21 cellular contexts compared by ENCODE assay signal in genomic region chr16:24764916-24765315, GRCh38. TPM values are rescaled to one million over a fixed set of nuclear protein-coding genes. Genes with fewer than 3 reads are reported as not detected.
A peak's percentile ranks its signal among the peaks of the same experiment; 100 is the strongest.
DNase-seq lines count a peak whose midpoint lies in the region; ATAC-seq, FAIRE-seq and TF ChIP-seq lines count a peak whose summit lies in the region.
"Had no signal": no experiment of that assay in that cellular context is flagged by ENCODE, and none has a peak within 500 bp of the region (broad histone marks: within the 10 kb centered on the region; RNA-seq: fewer than 3 reads in every experiment).

No MANE protein-coding gene starts in this region.

- H3K9me1 ChIP-seq in IMR-90 (ENCODE audit: insufficient read depth, low read length): no peaks in the 10 kb centered on the region; the same call in 1 of the 2 replicates

- 0 out of 2 replicates have a peak overlapping the region, but pooled peaks have one; percentile 10 for H3K14ac ChIP-seq in IMR-90 (replicated peaks; ENCODE audit: low read depth, low read length)

- H3K18ac ChIP-seq in IMR-90 (ENCODE audit: low read depth, low read length): peak overlapping the region; percentile 57; the same call in 1 of the 2 replicates

- 93% methylated on average over 2 of the region's 2 CpGs for WGBS in HepG2 (ENCODE audit: low lambda C conversion rate)
- 82% methylated on average over 2 of the region's 2 CpGs for WGBS in right lobe of liver (ENCODE audit: insufficient coverage, low coverage, low lambda C conversion rate, missing lambda C conversion rate)
- no CpG with 5 or more reads among the region's 2 CpGs for WGBS in IMR-90 (ENCODE audit: extremely low coverage in 2 of 2, insufficient read length in 1 of 2), 2 experiments
- WGBS in gastroesophageal sphincter (ENCODE audit: low coverage in 1 of 2), 2 donors: 81 to 85% methylated on average over 2 of the region's 2 CpGs

- no peak overlapping the region for H2BK20ac ChIP-seq in IMR-90 (ENCODE audit: low read depth, low read length)

- POLR2A ChIA-PET in HepG2 (lab: Yijun Ruan, JAX): no interaction called here
- POLR2A ChIA-PET in IMR-90 (lab: Charles Lee; ENCODE audit: unreplicated experiment): no interaction called here
- POLR2A ChIA-PET in RWPE1 (lab: Yijun Ruan, JAX; ENCODE audit: low non-redundant PET): no interaction called here

- H4K8ac ChIP-seq in IMR-90 (ENCODE audit: low read depth in 2 of 2, low read length in 2 of 2): 0 out of 4 replicates have a peak overlapping the region, but pooled peaks of 1 of the 2 experiments have one; percentile 11

- H3K9me3 ChIP-seq in HepG2 (ENCODE audit: low read length) (no peaks in the 10 kb centered on the region), right lobe of liver (no peaks in the 10 kb centered on the region), IMR-90 (ENCODE audit: control insufficient read depth, insufficient read depth, low read length) (no peaks in the 10 kb centered on the region), gastroesophageal sphincter (no peaks in the 10 kb centered on the region)
- H3K9me3 ChIP-seq: BLaER1 treated with 17β-estradiol and CSF1 and Interleukin-3, amounts not matched to agents 10 nM and 100 nM; SJSA1 had no signal

- no peak overlapping the region for H2AK5ac ChIP-seq in IMR-90 (ENCODE audit: low read depth, low read length)

- TF ChIP-seq EP300 in HepG2 (IDR thresholded peaks at IDR 0.05; ENCODE audit: low read depth in 2 of 2, low read length in 2 of 2) (no peak), HepG2 (CRISPR knock-in tag; IDR thresholded peaks at IDR 0.05; ENCODE audit: borderline replicate concordance) (no peak), gastroesophageal sphincter (IDR thresholded peaks at IDR 0.05) (no peak)

- H2BK15ac ChIP-seq in IMR-90 (ENCODE audit: low read depth, low read length): no peak overlapping the region

- no peak for FAIRE-seq in HepG2 (lab: Jason Lieb, UNC)
- FAIRE-seq: GM12878, H1, RCC 7860 had no signal

- H3K27ac ChIP-seq in HepG2 (ENCODE audit: extremely low read length, insufficient read depth, low read length) (no peak overlapping the region), right lobe of liver (no peak overlapping the region), IMR-90 (ENCODE audit: insufficient read depth, low read length) (peak overlapping the region; percentile 53; the same call in 1 of the 2 replicates), gastroesophageal sphincter (peak overlapping the region in 3 of 4 donors; percentile 16 to 56 (median 21)), RWPE1 (no peak overlapping the region)
- H3K27ac ChIP-seq: BLaER1 treated with 17β-estradiol and CSF1 and Interleukin-3, amounts not matched to agents 10 nM and 100 nM; SJSA1 had no signal

- H3K9ac ChIP-seq in HepG2 (ENCODE audit: insufficient read depth, low read depth, low read length) (no peak overlapping the region), IMR-90 (ENCODE audit: low read depth, low read length) (no peak overlapping the region)
- H3K9ac ChIP-seq: BLaER1 treated with 17β-estradiol and CSF1 and Interleukin-3, amounts not matched to agents 10 nM and 100 nM had no signal

- no TSS peak for BruUV-seq in HepG2 (replicated peaks; lab: Mats Ljungman, UMichigan)
- BruUV-seq in IMR-90 (replicated peaks; lab: Mats Ljungman, UMichigan): no TSS peak

- H3K4me3 ChIP-seq in HepG2 (replicated peaks in 1 of 3; ENCODE audit: insufficient read depth in 1 of 3, low read depth in 2 of 3, low read length in 3 of 3) (no peak overlapping the region), right lobe of liver (no peak overlapping the region), IMR-90 (ENCODE audit: insufficient read depth, low read depth, low read length) (no peak overlapping the region), gastroesophageal sphincter (no peak overlapping the region)
- H3K4me3 ChIP-seq: BLaER1 treated with 17β-estradiol and CSF1 and Interleukin-3, amounts not matched to agents 10 nM and 100 nM; GM12878; SJSA1 had no signal

- H3K4me2 ChIP-seq in HepG2 (ENCODE audit: low read depth, low read length): no peak overlapping the region
- H3K4me2 ChIP-seq in IMR-90 (ENCODE audit: low read depth, low read length): no peak overlapping the region
- H3K4me2 ChIP-seq: BLaER1 treated with 17β-estradiol and CSF1 and Interleukin-3, amounts not matched to agents 10 nM and 100 nM had no signal

- H4K91ac ChIP-seq in IMR-90 (ENCODE audit: insufficient read depth, low read depth, low read length): no peak overlapping the region

- peaks cover 16% of the 10 kb centered on the region for H3K4me1 ChIP-seq in HepG2 (ENCODE audit: insufficient read depth, low read length)
- H3K4me1 ChIP-seq in right lobe of liver: peaks cover 0 to 3% (median 0%) of the 10 kb centered on the region in 4 donors
- peaks cover 2% of the 10 kb centered on the region; the same call in 1 of the 2 replicates for H3K4me1 ChIP-seq in IMR-90 (ENCODE audit: control insufficient read depth, insufficient read depth, low read length)
- H3K4me1 ChIP-seq in gastroesophageal sphincter: peaks cover 0 to 73% (median 9%) of the 10 kb centered on the region in 3 donors
- H3K4me1 ChIP-seq: BLaER1 treated with 17β-estradiol and CSF1 and Interleukin-3, amounts not matched to agents 10 nM and 100 nM; SJSA1 had no signal

- no peak overlapping the region for H3K4ac ChIP-seq in IMR-90 (ENCODE audit: low read depth, low read length)

- peaks cover 31 to 57% of the 10 kb centered on the region in 2 experiments for H3K79me1 ChIP-seq in IMR-90 (ENCODE audit: low read depth in 1 of 2, low read length in 2 of 2)

- H3K27me3 ChIP-seq in HepG2 (ENCODE audit: control insufficient read depth in 1 of 2, insufficient read depth in 2 of 2, low read length in 2 of 2): no peaks in the 10 kb centered on the region
- H3K27me3 ChIP-seq in right lobe of liver: no peaks in the 10 kb centered on the region
- no peaks in the 10 kb centered on the region for H3K27me3 ChIP-seq in IMR-90 (ENCODE audit: control insufficient read depth, insufficient read depth, low read length)
- H3K27me3 ChIP-seq in gastroesophageal sphincter: no peaks in the 10 kb centered on the region
- H3K27me3 ChIP-seq: BLaER1 treated with 17β-estradiol and CSF1 and Interleukin-3, amounts not matched to agents 10 nM and 100 nM; SJSA1 had no signal

- H4K5ac ChIP-seq in IMR-90 (ENCODE audit: low read depth, low read length): peak overlapping the region; percentile 52; the same call in 1 of the 2 replicates

- H2BK120ac ChIP-seq in IMR-90 (ENCODE audit: low read depth, low read length): no peak overlapping the region

- CTCF ChIA-PET in HepG2 (lab: Yijun Ruan, JAX; ENCODE audit: low intra/inter-chr PET ratio, low total read pairs) (no interaction called here), IMR-90 (lab: Yijun Ruan, JAX) (interaction anchor here (1.0 kb wide), 1 partner anchor 14 kb away, joined by 3 read pairs; no protein-coding TSS in a partner anchor), RWPE1 (lab: Yijun Ruan, JAX) (no interaction called here)

- no peak overlapping the region for H2BK5ac ChIP-seq in IMR-90 (ENCODE audit: low read depth, low read length, poor library complexity, severe bottlenecking)

- H2AFZ ChIP-seq in HepG2 (ENCODE audit: low read length): no peak overlapping the region
- H2AFZ ChIP-seq in IMR-90 (replicated peaks; ENCODE audit: low read length, poor library complexity): no peak overlapping the region

- H3K36me3 ChIP-seq in HepG2 (replicated peaks in 1 of 2; ENCODE audit: control insufficient read depth in 1 of 2, insufficient read depth in 2 of 2, low read length in 2 of 2): peaks cover 10 to 46% of the 10 kb centered on the region in 2 experiments
- peaks cover 0 to 8% (median 2%) of the 10 kb centered on the region in 4 donors for H3K36me3 ChIP-seq in right lobe of liver
- peaks cover 10% of the 10 kb centered on the region for H3K36me3 ChIP-seq in IMR-90 (ENCODE audit: control insufficient read depth, insufficient read depth, low read length)
- H3K36me3 ChIP-seq in gastroesophageal sphincter: peaks cover 0 to 14% of the 10 kb centered on the region in 2 donors

- DNase-seq in HepG2 (ENCODE audit: low spot score) (no peak), right lobe of liver (no peak), IMR-90 (no peak), posterior cingulate gyrus (no peak), RWPE1 (ENCODE audit: low spot score) (no peak), LoVo (ENCODE audit: low spot score) (no peak)
- DNase-seq: ACHN; CD8-positive, alpha-beta T cell; DND-41; MM.1S; NCI-H1048; NCI-H1417 treated with DMSO at 0.1 percent for 48 hours; NCI-H187; NCI-H446; NCI-H526 had no signal

- intact Hi-C loops in HepG2 (cut with micrococcal nuclease; ENCODE audit: unreplicated experiment) (no loop called here), right lobe of liver (cut with DNase I) (no loop called here), IMR-90 (cut with micrococcal nuclease) (no loop called here), posterior cingulate gyrus (cut with DNase I) (no loop called here)

- dilution Hi-C loops in IMR-90 (cut with HindIII; ENCODE audit: low sequenced_read_pairs, unreplicated experiment): no loop called here

- no peak for TF ChIP-seq CTCF in HepG2 (CRISPR knock-in tag; IDR thresholded peaks at IDR 0.05)
- no peak for TF ChIP-seq CTCF in right lobe of liver (IDR thresholded peaks at IDR 0.05)
- TF ChIP-seq CTCF in IMR-90 (conservative IDR thresholded peaks at IDR 0.05; ENCODE audit: low read depth, low read length): no peak
- TF ChIP-seq CTCF in gastroesophageal sphincter (IDR thresholded peaks at IDR 0.05): no peak
- TF ChIP-seq CTCF in RWPE1 (conservative IDR thresholded peaks at IDR 0.05; ENCODE audit: low read depth): no peak

- peaks cover 37% of the 10 kb centered on the region for H3K79me2 ChIP-seq in HepG2 (ENCODE audit: insufficient read depth, low read length)

- peak overlapping the region; percentile 6; the same call in 1 of the 2 replicates for H3K23ac ChIP-seq in IMR-90 (ENCODE audit: low read depth, low read length)

- in situ Hi-C loops in HepG2 (cut with HindIII; ENCODE audit: extremely low pct_ligation_motif_present, low pct_unique_long_range_greater_than_20kb) (no loop called here), IMR-90 (cut with MboI; ENCODE audit: low sequenced_read_pairs) (no loop called here)

- no peak overlapping the region for H3K56ac ChIP-seq in IMR-90 (ENCODE audit: extremely low read depth, insufficient read depth, low read length)

- H4K20me1 ChIP-seq in HepG2 (ENCODE audit: insufficient read depth, low read length) (peaks cover 21% of the 10 kb centered on the region; the same call in 1 of the 2 replicates), IMR-90 (ENCODE audit: insufficient read depth, low read length) (peaks cover 18% of the 10 kb centered on the region)

- TF ChIP-seq POLR2A in HepG2 (IDR thresholded peaks at IDR 0.05; ENCODE audit: insufficient read depth in 1 of 2, low read depth in 2 of 2, low read length in 2 of 2) (no peak), right lobe of liver (IDR thresholded peaks at IDR 0.05) (no peak), IMR-90 (IDR thresholded peaks at IDR 0.05; ENCODE audit: low read depth, low read length) (no peak), gastroesophageal sphincter (IDR thresholded peaks at IDR 0.05) (no peak)

- H2AK9ac ChIP-seq in IMR-90 (replicated peaks; ENCODE audit: low read depth, low read length, poor library complexity): no peak overlapping the region

- TF ChIP-seq RAD21 in HepG2 (CRISPR knock-in tag; IDR thresholded peaks at IDR 0.05): no peak
- TF ChIP-seq RAD21 in IMR-90 (IDR thresholded peaks at IDR 0.05; ENCODE audit: low read length): no peak

- ATAC-seq in HepG2 (no peak), right lobe of liver (no peak), IMR-90 (ENCODE audit: low read depth) (no peak), gastroesophageal sphincter (no peak)
- ATAC-seq: CD8-positive, alpha-beta T cell; GM12878 had no signal

RNA-seq across cellular contexts. Expression of gene TNRC6A, which starts 35.5 kb away (rescaled TPM):
- total RNA-seq in HepG2 (2016; rRNA removed; fragmentation: Illumina TruSeq; extraction: Trizol) (26.7 and 30.9 TPM in 2 replicates), right lobe of liver (10 to 100 TPM; 17.0 to 38.4 (median 23.1) TPM), IMR-90 (2012; rRNA removed) (32.4 and 36.9 TPM in 2 replicates), gastroesophageal sphincter (10 to 100 TPM; 33.4 to 71.1 (median 58.6) TPM)
- 6.9 and 8.1 TPM in 2 replicates for total RNA-seq in HepG2 (2016; cell fraction: cytosol; rRNA removed; fragmentation: Illumina TruSeq; extraction: Trizol; ENCODE audit: low read depth)
- total RNA-seq in HepG2 (2016; cell fraction: insoluble cytoplasmic fraction; rRNA removed; fragmentation: Illumina TruSeq; extraction: Trizol): 24.9 and 33.4 TPM in 2 replicates
- 10.5 and 13.0 TPM in 2 replicates for total RNA-seq in HepG2 (2016; cell fraction: membrane; rRNA removed; fragmentation: Illumina TruSeq; extraction: Trizol)
- 75.1 and 92.8 TPM in 2 replicates for total RNA-seq in HepG2 (2016; cell fraction: nucleus; rRNA removed; fragmentation: Illumina TruSeq; extraction: Trizol)
- polyA plus RNA-seq in HepG2 (2011; rRNA removed) (43.6 and 49.2 TPM in 2 replicates), IMR-90 (2012; rRNA removed) (37.3 and 42.3 TPM in 2 replicates)
- polyA plus RNA-seq in HepG2 (2011; cell fraction: cytosol; rRNA removed): 25.1 and 25.7 TPM in 2 replicates
- 154 and 160 TPM in 2 replicates for polyA plus RNA-seq in HepG2 (2011; cell fraction: nucleus; rRNA removed)
- polyA plus RNA-seq in HepG2 (2012): 30.0 and 33.6 TPM in 2 replicates
- polyA plus RNA-seq in HepG2 (2016; cell fraction: cytosol; fragmentation: Illumina TruSeq; extraction: Trizol; ENCODE audit: low read depth): 0.53 and 1.5 TPM in 2 replicates
- 17.2 and 18.0 TPM in 2 replicates for polyA plus RNA-seq in HepG2 (2016; cell fraction: insoluble cytoplasmic fraction; fragmentation: Illumina TruSeq; extraction: Trizol; ENCODE audit: low read depth)
- 1.1 and 1.6 TPM in 2 replicates for polyA plus RNA-seq in HepG2 (2016; cell fraction: membrane; fragmentation: Illumina TruSeq; extraction: Trizol; ENCODE audit: low read depth)
- polyA plus RNA-seq in HepG2 (2016; cell fraction: nucleus; fragmentation: Illumina TruSeq; extraction: Trizol; ENCODE audit: insufficient read depth, low read depth): 103 and 113 TPM in 2 replicates
- polyA minus RNA-seq in HepG2 (2011; rRNA and poly(A)+ RNA removed; ENCODE audit: low replicate concordance): 70.9 TPM in 2 replicates
- polyA minus RNA-seq in HepG2 (2011; cell fraction: cytosol; rRNA and poly(A)+ RNA removed): 19.3 and 29.4 TPM in 2 replicates
- polyA minus RNA-seq in HepG2 (2011; cell fraction: nucleus; rRNA and poly(A)+ RNA removed): 205 and 259 TPM in 2 replicates
- 15.0 and 15.5 TPM in 2 replicates for polyA plus RNA-seq in IMR-90 (2012; cell fraction: cytosol; rRNA removed)
- 99.8 and 215 TPM in 2 replicates for polyA plus RNA-seq in IMR-90 (2012; cell fraction: nucleus; rRNA removed; ENCODE audit: low replicate concordance)

Comparison
In these comparisons a context has a peak if more than half of its experiments do, and no peak if none do; other contexts are left out.
1. H3K27ac ChIP-seq: peak in IMR-90 (single experiment) and gastroesophageal sphincter (3 of 4); none in HepG2 (single experiment), right lobe of liver (0 of 3) and RWPE1 (single experiment).